Comparison of ENCODE assay signal across 8 cellular contexts in the genomic region with DNA sequence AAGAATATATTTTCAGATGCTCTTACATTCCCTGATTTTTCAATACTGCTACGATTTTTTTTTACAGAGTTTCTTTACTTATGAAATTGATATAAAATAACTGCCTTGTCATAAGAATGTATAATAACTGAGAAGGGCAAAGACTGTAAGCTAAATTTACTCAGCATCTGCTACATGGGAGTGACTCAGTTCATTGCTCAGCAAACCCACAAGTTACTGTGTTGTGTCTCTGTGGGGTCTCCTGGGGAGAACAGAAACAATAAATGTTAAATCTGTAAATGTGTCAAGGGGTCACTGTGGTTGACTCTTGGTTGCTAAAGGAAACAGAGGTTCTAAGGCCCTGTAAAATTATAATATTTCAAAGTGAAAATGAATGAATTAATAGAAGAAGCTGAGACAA.
DNase-seq lines count a peak whose midpoint lies in the region; ATAC-seq and TF ChIP-seq lines count a peak whose summit lies in the region.

No MANE protein-coding gene starts in this region.

- TF ChIP-seq CTCF in choroid plexus epithelial cell (conservative IDR thresholded peaks at IDR 0.05; ENCODE audit: low read depth, low read length), result no peak
- TF ChIP-seq CTCF in esophagus squamous epithelium (IDR thresholded peaks at IDR 0.05), result no peak

- no peak for TF ChIP-seq POLR2A in esophagus squamous epithelium (IDR thresholded peaks at IDR 0.05)

- H3K36me3 ChIP-seq in BLaER1, result no peaks in the 10 kb centered on the region
- H3K36me3 ChIP-seq in CD4-positive, alpha-beta memory T cell (ENCODE audit: insufficient read depth, low read length), result no peaks in the 10 kb centered on the region
- no peaks in the 10 kb centered on the region for H3K36me3 ChIP-seq in esophagus squamous epithelium

- no peaks in the 10 kb centered on the region for H4K20me1 ChIP-seq in BLaER1

- no peaks in the 10 kb centered on the region for H3K9me3 Mint-ChIP-seq in CD4-positive, alpha-beta memory T cell
- no peaks in the 10 kb centered on the region for H3K9me3 Mint-ChIP-seq in T-helper 2 cell treated with Interferon-gamma antibody and Interleukin-4, amounts not matched to agents 5 μg/mL and 100 μg/mL, for 36 hours

- WGBS in esophagus squamous epithelium, 2 donors, result 56 to 64% methylated on average over 1 of the region's 1 CpG

- H3K4me3 ChIP-seq in BLaER1 (peak overlapping the region; percentile 15; the same call in 1 of the 2 replicates), choroid plexus epithelial cell (ENCODE audit: low read depth, low read length) (no peak overlapping the region), esophagus squamous epithelium (no peak overlapping the region)
- H3K4me3 ChIP-seq in CD4-positive, alpha-beta memory T cell (ENCODE audit: low read length in 2 of 2), result no peak overlapping the region

- H3K36me3 Mint-ChIP-seq in CD4-positive, alpha-beta memory T cell, result no peaks in the 10 kb centered on the region
- H3K36me3 Mint-ChIP-seq in T-helper 2 cell treated with Interferon-gamma antibody and Interleukin-4, amounts not matched to agents 5 μg/mL and 100 μg/mL, for 36 hours (ENCODE audit: low read depth), result no peaks in the 10 kb centered on the region

- ATAC-seq in GM19438 (IDR thresholded peaks at IDR 0.05; ENCODE audit: low read depth, unreplicated experiment) (peak; percentile 68), HG03378 (IDR thresholded peaks at IDR 0.05; ENCODE audit: unreplicated experiment) (peak; percentile 93)

- peaks cover 77% of the 10 kb centered on the region for H3K4me1 ChIP-seq in BLaER1
- no peaks in the 10 kb centered on the region for H3K4me1 ChIP-seq in CD4-positive, alpha-beta memory T cell (ENCODE audit: insufficient read depth, low read length)
- H3K4me1 ChIP-seq in esophagus squamous epithelium, result no peaks in the 10 kb centered on the region

- peak overlapping the region in 1 of 7 donors; percentile 77 for H3K27ac Mint-ChIP-seq in CD4-positive, alpha-beta memory T cell
- no peak overlapping the region for H3K27ac Mint-ChIP-seq in T-helper 2 cell treated with Interferon-gamma antibody and Interleukin-4, amounts not matched to agents 5 μg/mL and 100 μg/mL, for 36 hours

- H3K4me2 ChIP-seq in BLaER1, result peak overlapping the region; percentile 79

- H3K27ac ChIP-seq in BLaER1 (peak overlapping the region; percentile 59), esophagus squamous epithelium (no peak overlapping the region)
- no peak overlapping the region for H3K27ac ChIP-seq in CD4-positive, alpha-beta memory T cell (ENCODE audit: low read depth, low read length)

- no peak overlapping the region for H3K4me3 Mint-ChIP-seq in CD4-positive, alpha-beta memory T cell
- no peak overlapping the region for H3K4me3 Mint-ChIP-seq in T-helper 2 cell treated with Interferon-gamma antibody and Interleukin-4, amounts not matched to agents 5 μg/mL and 100 μg/mL, for 36 hours

- no peaks in the 10 kb centered on the region for H3K27me3 ChIP-seq in BLaER1
- H3K27me3 ChIP-seq in CD4-positive, alpha-beta memory T cell (ENCODE audit: insufficient read depth, low read length), result no peaks in the 10 kb centered on the region
- H3K27me3 ChIP-seq in esophagus squamous epithelium, result no peaks in the 10 kb centered on the region

- intact Hi-C loops in CD4-positive, alpha-beta memory T cell (cut with micrococcal nuclease), result no loop called here
- intact Hi-C loops in esophagus squamous epithelium (cut with DNase I), result no loop called here

- H3K9ac ChIP-seq in BLaER1, result peak overlapping the region; percentile 21; the same call in 1 of the 2 replicates

- peak; percentile 92 for DNase-seq in choroid plexus epithelial cell (ENCODE audit: low read depth)
- DNase-seq in CD4-positive, alpha-beta memory T cell, result no peak
- DNase-seq in esophagus squamous epithelium (lab: John Stamatoyannopoulos, UW), result no peak
- DNase-seq in NCI-H524 (lab: John Stamatoyannopoulos, UW), result no peak
- DNase-seq in T-helper 2 cell treated with Interferon-gamma antibody and Interleukin-4, amounts not matched to agents 5 μg/mL and 100 μg/mL, for 36 hours (ENCODE audit: low spot score), result no peak

- H3K4me1 Mint-ChIP-seq in CD4-positive, alpha-beta memory T cell, result peaks cover 6 to 12% (median 9%) of the 10 kb centered on the region in 4 donors
- H3K4me1 Mint-ChIP-seq in T-helper 2 cell treated with Interferon-gamma antibody and Interleukin-4, amounts not matched to agents 5 μg/mL and 100 μg/mL, for 36 hours (ENCODE audit: low read depth), result peaks cover 14% of the 10 kb centered on the region

- H3K27me3 Mint-ChIP-seq in CD4-positive, alpha-beta memory T cell, result no peaks in the 10 kb centered on the region
- peaks cover 2% of the 10 kb centered on the region for H3K27me3 Mint-ChIP-seq in T-helper 2 cell treated with Interferon-gamma antibody and Interleukin-4, amounts not matched to agents 5 μg/mL and 100 μg/mL, for 36 hours (ENCODE audit: low read depth)

- POLR2A ChIA-PET in CD4-positive, alpha-beta memory T cell (lab: Charles Lee; ENCODE audit: partially characterized antibody), result interaction anchor here (0.6 kb wide), 1 partner anchor 85 kb away, joined by 4 read pairs; no protein-coding TSS in a partner anchor

- H3K9me3 ChIP-seq in BLaER1 (no peaks in the 10 kb centered on the region), esophagus squamous epithelium (no peaks in the 10 kb centered on the region)
- no peaks in the 10 kb centered on the region for H3K9me3 ChIP-seq in CD4-positive, alpha-beta memory T cell (ENCODE audit: control insufficient read depth in 1 of 2, low read length in 2 of 2)

- CTCF ChIA-PET in CD4-positive, alpha-beta memory T cell (lab: Charles Lee; ENCODE audit: partially characterized antibody), result interaction anchor here (1.1 to 1.7 kb wide), 3 partner anchors 10 to 357 kb away, joined by 4 read pairs; no protein-coding TSS in a partner anchor
